5 cellular contexts compared by ENCODE assay signal in genomic region chr14:93354873-93355272, GRCh38. TPM values are rescaled to one million over a fixed set of nuclear protein-coding genes. Genes with fewer than 3 reads are reported as not detected.
"Had no signal": no experiment of that assay in that cellular context is flagged by ENCODE, and none has a peak within 500 bp of the region (broad histone marks: within the 10 kb centered on the region; RNA-seq: fewer than 3 reads in every experiment).

No MANE protein-coding gene starts in this region.

RNA-seq across cellular contexts. Expression of gene COX8C, which starts 7.9 kb away (rescaled TPM):
- total RNA-seq: GM23338, H1, H9, HFFc6 had no signal
- polyA plus RNA-seq: H1, IgD-negative memory B cell had no signal
